ENCODE assay signal across 1 cellular context in the genomic region with DNA sequence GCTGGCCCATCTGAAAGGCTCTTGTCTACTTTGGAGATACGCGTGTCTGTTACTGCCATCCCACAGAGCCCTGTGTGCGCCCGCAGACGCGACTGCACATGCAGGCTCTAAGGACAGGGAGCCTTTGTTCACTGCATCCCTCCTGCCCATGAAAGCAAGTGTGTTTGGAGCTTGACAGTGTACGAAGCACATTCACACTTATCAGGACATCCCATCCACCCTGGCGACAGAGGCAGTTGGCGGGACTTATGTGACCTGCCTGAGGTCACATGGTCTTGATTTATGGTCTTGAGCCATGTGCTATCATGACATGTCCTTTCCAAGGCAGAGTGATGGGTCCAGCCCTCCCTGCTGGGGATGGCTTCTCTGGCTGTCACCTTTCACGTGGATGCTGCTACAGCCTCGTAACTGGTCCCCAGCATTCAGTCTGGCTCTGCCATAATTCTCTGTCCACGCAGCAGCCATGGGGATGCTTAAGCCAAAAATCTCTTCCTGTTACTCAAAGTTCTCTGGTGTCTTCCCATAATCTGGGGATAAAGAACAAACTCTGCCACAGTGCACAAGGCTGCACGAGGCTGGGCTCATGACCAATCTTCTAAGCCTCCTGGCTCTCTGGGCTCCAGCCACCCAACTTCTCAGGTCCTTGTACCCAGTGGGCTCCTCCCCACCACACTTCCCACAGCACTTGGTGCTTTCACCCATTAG.
TF ChIP-seq lines count a peak whose summit lies in the region.

No MANE protein-coding gene starts in this region.

TF ChIP-seq in H1, 55 proteins besides CTCF, POLR2A, EP300 and RAD21 (continued from another document):
- TF ChIP-seq, protein P1, sequence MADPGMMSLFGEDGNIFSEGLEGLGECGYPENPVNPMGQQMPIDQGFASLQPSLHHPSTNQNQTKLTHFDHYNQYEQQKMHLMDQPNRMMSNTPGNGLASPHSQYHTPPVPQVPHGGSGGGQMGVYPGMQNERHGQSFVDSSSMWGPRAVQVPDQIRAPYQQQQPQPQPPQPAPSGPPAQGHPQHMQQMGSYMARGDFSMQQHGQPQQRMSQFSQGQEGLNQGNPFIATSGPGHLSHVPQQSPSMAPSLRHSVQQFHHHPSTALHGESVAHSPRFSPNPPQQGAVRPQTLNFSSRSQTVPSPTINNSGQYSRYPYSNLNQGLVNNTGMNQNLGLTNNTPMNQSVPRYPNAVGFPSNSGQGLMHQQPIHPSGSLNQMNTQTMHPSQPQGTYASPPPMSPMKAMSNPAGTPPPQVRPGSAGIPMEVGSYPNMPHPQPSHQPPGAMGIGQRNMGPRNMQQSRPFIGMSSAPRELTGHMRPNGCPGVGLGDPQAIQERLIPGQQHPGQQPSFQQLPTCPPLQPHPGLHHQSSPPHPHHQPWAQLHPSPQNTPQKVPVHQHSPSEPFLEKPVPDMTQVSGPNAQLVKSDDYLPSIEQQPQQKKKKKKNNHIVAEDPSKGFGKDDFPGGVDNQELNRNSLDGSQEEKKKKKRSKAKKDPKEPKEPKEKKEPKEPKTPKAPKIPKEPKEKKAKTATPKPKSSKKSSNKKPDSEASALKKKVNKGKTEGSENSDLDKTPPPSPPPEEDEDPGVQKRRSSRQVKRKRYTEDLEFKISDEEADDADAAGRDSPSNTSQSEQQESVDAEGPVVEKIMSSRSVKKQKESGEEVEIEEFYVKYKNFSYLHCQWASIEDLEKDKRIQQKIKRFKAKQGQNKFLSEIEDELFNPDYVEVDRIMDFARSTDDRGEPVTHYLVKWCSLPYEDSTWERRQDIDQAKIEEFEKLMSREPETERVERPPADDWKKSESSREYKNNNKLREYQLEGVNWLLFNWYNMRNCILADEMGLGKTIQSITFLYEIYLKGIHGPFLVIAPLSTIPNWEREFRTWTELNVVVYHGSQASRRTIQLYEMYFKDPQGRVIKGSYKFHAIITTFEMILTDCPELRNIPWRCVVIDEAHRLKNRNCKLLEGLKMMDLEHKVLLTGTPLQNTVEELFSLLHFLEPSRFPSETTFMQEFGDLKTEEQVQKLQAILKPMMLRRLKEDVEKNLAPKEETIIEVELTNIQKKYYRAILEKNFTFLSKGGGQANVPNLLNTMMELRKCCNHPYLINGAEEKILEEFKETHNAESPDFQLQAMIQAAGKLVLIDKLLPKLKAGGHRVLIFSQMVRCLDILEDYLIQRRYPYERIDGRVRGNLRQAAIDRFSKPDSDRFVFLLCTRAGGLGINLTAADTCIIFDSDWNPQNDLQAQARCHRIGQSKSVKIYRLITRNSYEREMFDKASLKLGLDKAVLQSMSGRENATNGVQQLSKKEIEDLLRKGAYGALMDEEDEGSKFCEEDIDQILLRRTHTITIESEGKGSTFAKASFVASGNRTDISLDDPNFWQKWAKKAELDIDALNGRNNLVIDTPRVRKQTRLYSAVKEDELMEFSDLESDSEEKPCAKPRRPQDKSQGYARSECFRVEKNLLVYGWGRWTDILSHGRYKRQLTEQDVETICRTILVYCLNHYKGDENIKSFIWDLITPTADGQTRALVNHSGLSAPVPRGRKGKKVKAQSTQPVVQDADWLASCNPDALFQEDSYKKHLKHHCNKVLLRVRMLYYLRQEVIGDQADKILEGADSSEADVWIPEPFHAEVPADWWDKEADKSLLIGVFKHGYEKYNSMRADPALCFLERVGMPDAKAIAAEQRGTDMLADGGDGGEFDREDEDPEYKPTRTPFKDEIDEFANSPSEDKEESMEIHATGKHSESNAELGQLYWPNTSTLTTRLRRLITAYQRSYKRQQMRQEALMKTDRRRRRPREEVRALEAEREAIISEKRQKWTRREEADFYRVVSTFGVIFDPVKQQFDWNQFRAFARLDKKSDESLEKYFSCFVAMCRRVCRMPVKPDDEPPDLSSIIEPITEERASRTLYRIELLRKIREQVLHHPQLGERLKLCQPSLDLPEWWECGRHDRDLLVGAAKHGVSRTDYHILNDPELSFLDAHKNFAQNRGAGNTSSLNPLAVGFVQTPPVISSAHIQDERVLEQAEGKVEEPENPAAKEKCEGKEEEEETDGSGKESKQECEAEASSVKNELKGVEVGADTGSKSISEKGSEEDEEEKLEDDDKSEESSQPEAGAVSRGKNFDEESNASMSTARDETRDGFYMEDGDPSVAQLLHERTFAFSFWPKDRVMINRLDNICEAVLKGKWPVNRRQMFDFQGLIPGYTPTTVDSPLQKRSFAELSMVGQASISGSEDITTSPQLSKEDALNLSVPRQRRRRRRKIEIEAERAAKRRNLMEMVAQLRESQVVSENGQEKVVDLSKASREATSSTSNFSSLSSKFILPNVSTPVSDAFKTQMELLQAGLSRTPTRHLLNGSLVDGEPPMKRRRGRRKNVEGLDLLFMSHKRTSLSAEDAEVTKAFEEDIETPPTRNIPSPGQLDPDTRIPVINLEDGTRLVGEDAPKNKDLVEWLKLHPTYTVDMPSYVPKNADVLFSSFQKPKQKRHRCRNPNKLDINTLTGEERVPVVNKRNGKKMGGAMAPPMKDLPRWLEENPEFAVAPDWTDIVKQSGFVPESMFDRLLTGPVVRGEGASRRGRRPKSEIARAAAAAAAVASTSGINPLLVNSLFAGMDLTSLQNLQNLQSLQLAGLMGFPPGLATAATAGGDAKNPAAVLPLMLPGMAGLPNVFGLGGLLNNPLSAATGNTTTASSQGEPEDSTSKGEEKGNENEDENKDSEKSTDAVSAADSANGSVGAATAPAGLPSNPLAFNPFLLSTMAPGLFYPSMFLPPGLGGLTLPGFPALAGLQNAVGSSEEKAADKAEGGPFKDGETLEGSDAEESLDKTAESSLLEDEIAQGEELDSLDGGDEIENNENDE (IDR thresholded peaks at IDR 0.05; ENCODE audit: insufficient replicate concordance, low read length), result no peak
- TF ChIP-seq GTF2F1 (IDR thresholded peaks at IDR 0.05; ENCODE audit: borderline replicate concordance, low read depth, low read length) (no peak), CEBPB (IDR thresholded peaks at IDR 0.05; ENCODE audit: low read depth, low read length) (no peak), EZH2 (IDR thresholded peaks at IDR 0.05; ENCODE audit: low read depth, low read length, severe bottlenecking) (no peak), SP2 (IDR thresholded peaks at IDR 0.05; ENCODE audit: low read length) (no peak), RBBP5 (IDR thresholded peaks at IDR 0.05; ENCODE audit: borderline replicate concordance, low read depth, low read length) (no peak), RFX5 (IDR thresholded peaks at IDR 0.05; ENCODE audit: borderline replicate concordance, low read depth, low read length) (no peak), CBX8 (IDR thresholded peaks at IDR 0.05; ENCODE audit: borderline replicate concordance, low read depth, low read length) (no peak), ZNF274 (IDR thresholded peaks at IDR 0.05; ENCODE audit: borderline replicate concordance, extremely low read depth, low read length) (no peak), NRF1 (IDR thresholded peaks at IDR 0.05; ENCODE audit: low read depth, low read length) (no peak), ASH2L (IDR thresholded peaks at IDR 0.05; ENCODE audit: low read length) (no peak), TCF12 (IDR thresholded peaks at IDR 0.05; ENCODE audit: low read depth, low read length) (no peak), NANOG (IDR thresholded peaks at IDR 0.05; ENCODE audit: insufficient read depth, low read depth, low read length, poor library complexity, severe bottlenecking) (no peak), EGR1 (IDR thresholded peaks at IDR 0.05; ENCODE audit: borderline replicate concordance, low read depth, low read length) (no peak)
- TF ChIP-seq, protein P2, sequence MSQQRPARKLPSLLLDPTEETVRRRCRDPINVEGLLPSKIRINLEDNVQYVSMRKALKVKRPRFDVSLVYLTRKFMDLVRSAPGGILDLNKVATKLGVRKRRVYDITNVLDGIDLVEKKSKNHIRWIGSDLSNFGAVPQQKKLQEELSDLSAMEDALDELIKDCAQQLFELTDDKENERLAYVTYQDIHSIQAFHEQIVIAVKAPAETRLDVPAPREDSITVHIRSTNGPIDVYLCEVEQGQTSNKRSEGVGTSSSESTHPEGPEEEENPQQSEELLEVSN (IDR thresholded peaks at IDR 0.05), result no peak
- TF ChIP-seq, protein P3, sequence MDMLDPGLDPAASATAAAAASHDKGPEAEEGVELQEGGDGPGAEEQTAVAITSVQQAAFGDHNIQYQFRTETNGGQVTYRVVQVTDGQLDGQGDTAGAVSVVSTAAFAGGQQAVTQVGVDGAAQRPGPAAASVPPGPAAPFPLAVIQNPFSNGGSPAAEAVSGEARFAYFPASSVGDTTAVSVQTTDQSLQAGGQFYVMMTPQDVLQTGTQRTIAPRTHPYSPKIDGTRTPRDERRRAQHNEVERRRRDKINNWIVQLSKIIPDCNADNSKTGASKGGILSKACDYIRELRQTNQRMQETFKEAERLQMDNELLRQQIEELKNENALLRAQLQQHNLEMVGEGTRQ (IDR thresholded peaks at IDR 0.05; ENCODE audit: low read length), result no peak
